ENCODE assay signal across 13 cellular contexts in the genomic region with DNA sequence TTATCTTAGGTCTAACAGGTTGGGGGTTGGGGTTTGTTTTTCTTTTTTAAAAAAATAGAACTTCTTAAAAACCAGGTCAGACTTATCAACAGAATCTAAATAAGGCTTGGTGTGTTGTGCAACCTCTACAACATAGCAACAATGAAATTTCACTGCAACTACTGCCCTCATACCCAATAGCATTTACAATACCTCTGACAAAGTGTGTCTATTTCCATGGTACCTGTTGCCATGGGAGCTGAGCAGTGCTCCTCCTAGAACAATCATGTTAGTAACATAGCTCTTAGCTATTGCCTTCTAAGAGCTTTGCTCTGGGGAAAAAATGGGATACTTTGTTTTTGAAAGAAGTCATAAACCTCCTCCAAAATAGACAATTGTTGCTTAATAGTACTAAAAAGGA.
DNase-seq lines count a peak whose midpoint lies in the region; ATAC-seq, FAIRE-seq and TF ChIP-seq lines count a peak whose summit lies in the region.
"Had no signal": no experiment of that assay in that cellular context is flagged by ENCODE, and none has a peak within 500 bp of the region (broad histone marks: within the 10 kb centered on the region; RNA-seq: fewer than 3 reads in every experiment).

No MANE protein-coding gene starts in this region.

- H3K4me3 Mint-ChIP-seq in neural progenitor cell = peak overlapping the region; percentile 25

- H3K36me3 ChIP-seq in GM23248 (ENCODE audit: low read depth) = no peaks in the 10 kb centered on the region
- no peaks in the 10 kb centered on the region for H3K36me3 ChIP-seq in bronchial epithelial cell (ENCODE audit: control insufficient read depth, insufficient read depth, low read length)
- no peaks in the 10 kb centered on the region for H3K36me3 ChIP-seq in neural progenitor cell
- H3K36me3 ChIP-seq: SJSA1, WERI-Rb-1 had no signal

- TF ChIP-seq CTCF in bronchial epithelial cell (IDR thresholded peaks at IDR 0.05; ENCODE audit: insufficient read depth, low read length, severe bottlenecking) = no peak
- TF ChIP-seq CTCF in neural progenitor cell (IDR thresholded peaks at IDR 0.05) = no peak

- no peaks in the 10 kb centered on the region for H3K27me3 Mint-ChIP-seq in neural progenitor cell (ENCODE audit: insufficient read depth, low read depth)

- H3K4me3 ChIP-seq in GM23248 = no peak overlapping the region
- no peak overlapping the region for H3K4me3 ChIP-seq in bronchial epithelial cell (ENCODE audit: low read depth, low read length)
- H3K4me3 ChIP-seq in neural progenitor cell = no peak overlapping the region
- H3K4me3 ChIP-seq: psoas muscle, SJSA1 had no signal

- H3K9ac ChIP-seq in GM23248 (no peak overlapping the region), neural progenitor cell (no peak overlapping the region)

- no peaks in the 10 kb centered on the region for H3K9me3 Mint-ChIP-seq in neural progenitor cell

- H3K27me3 ChIP-seq in GM23248 (replicated peaks; ENCODE audit: insufficient read depth) (peaks cover 13% of the 10 kb centered on the region; the same call in 1 of the 2 replicates), bronchial epithelial cell (ENCODE audit: control insufficient read depth, insufficient read depth, low read length) (no peaks in the 10 kb centered on the region), neural progenitor cell (no peaks in the 10 kb centered on the region)
- H3K27me3 ChIP-seq: SJSA1 had no signal

- H2AFZ ChIP-seq in GM23248 (no peak overlapping the region), neural progenitor cell (replicated peaks) (no peak overlapping the region)

- peak overlapping the region; percentile 84 for H3K27ac Mint-ChIP-seq in neural progenitor cell

- H3K79me2 ChIP-seq in GM23248 (ENCODE audit: insufficient read depth) = no peaks in the 10 kb centered on the region
- H3K79me2 ChIP-seq in neural progenitor cell (ENCODE audit: low read depth) = no peaks in the 10 kb centered on the region

- no peak for ATAC-seq in GM21825 (IDR thresholded peaks at IDR 0.05; ENCODE audit: unreplicated experiment)
- no peak for ATAC-seq in HG03045 (IDR thresholded peaks at IDR 0.05; ENCODE audit: unreplicated experiment)
- ATAC-seq: psoas muscle had no signal

- no peaks in the 10 kb centered on the region for H3K9me2 ChIP-seq in GM23248 (ENCODE audit: insufficient read depth)

- H4K20me1 ChIP-seq in GM23248 (ENCODE audit: insufficient read depth) (no peaks in the 10 kb centered on the region), neural progenitor cell (ENCODE audit: low read depth) (no peaks in the 10 kb centered on the region)

- H3F3A ChIP-seq in GM23248 (ENCODE audit: insufficient read depth) (no peaks in the 10 kb centered on the region), neural progenitor cell (ENCODE audit: low read depth) (peaks cover 3% of the 10 kb centered on the region)

- peaks cover 25% of the 10 kb centered on the region for H3K4me1 Mint-ChIP-seq in neural progenitor cell

- DNase-seq in GM23248 = peak; percentile 3
- DNase-seq in NCI-H1436 treated with DMSO at 0.1 percent for 48 hours (lab: John Stamatoyannopoulos, UW) = peak; percentile 75
- peak; percentile 21 for DNase-seq in bronchial epithelial cell (ENCODE audit: low read depth)
- DNase-seq in neural progenitor cell (ENCODE audit: low spot score) = peak; percentile 49
- DNase-seq in activated gamma-delta T cell (lab: John Stamatoyannopoulos, UW) = no peak
- DNase-seq: HCEC 1CT; NCI-H524 treated with DMSO at 0.1 percent for 48 hours; psoas muscle; stimulated activated CD4-positive, alpha-beta T cell treated with anti-CD3 and anti-CD28 coated beads, Interleukin-4, amount 100 ng/mL, for 4 hours; WERI-Rb-1 had no signal

- FAIRE-seq in bronchial epithelial cell (lab: Jason Lieb, UNC) = no peak

- H3K36me3 Mint-ChIP-seq in neural progenitor cell = no peaks in the 10 kb centered on the region

- H3K9me3 ChIP-seq in GM23248 (ENCODE audit: low read depth) (no peaks in the 10 kb centered on the region), neural progenitor cell (ENCODE audit: low read depth) (no peaks in the 10 kb centered on the region)
- H3K9me3 ChIP-seq: psoas muscle, SJSA1 had no signal

- H3K4me2 ChIP-seq in GM23248 (ENCODE audit: unreplicated experiment) = no peak overlapping the region
- H3K4me2 ChIP-seq in neural progenitor cell = peak overlapping the region; percentile 43

- H3K27ac ChIP-seq in GM23248 (no peak overlapping the region), neural progenitor cell (no peak overlapping the region)
- H3K27ac ChIP-seq: psoas muscle, SJSA1, WERI-Rb-1 had no signal

- in situ Hi-C loops in GM23248 (cut with MboI) = no loop called here

- H3K4me1 ChIP-seq in GM23248 (ENCODE audit: insufficient read depth) (no peaks in the 10 kb centered on the region), neural progenitor cell (peaks cover 27% of the 10 kb centered on the region)
- H3K4me1 ChIP-seq: psoas muscle had no signal
